In the genomic region with DNA sequence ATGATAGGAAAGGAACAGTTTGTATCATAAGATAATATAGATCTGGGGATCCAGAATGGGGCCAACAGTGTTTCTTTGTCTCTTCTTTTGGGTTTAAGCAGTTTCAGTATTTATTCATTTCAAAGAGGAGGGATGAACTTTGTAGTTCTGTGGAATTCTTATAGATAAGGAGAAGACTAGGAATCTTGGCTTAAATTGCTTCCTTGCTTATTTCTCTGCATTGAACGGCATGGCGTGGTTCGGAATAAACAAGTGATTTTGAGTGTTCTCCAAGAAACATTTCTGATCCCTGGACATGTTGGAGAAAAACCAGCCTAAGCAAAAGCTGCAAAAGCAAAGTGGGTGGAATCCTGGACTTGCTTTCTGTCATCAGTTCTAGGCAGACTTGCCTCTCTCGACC, we compare ENCODE assay signal across 15 cellular contexts.
DNase-seq lines count a peak whose midpoint lies in the region; ATAC-seq and TF ChIP-seq lines count a peak whose summit lies in the region.
"Had no signal": no experiment of that assay in that cellular context is flagged by ENCODE, and none has a peak within 500 bp of the region (broad histone marks: within the 10 kb centered on the region; RNA-seq: fewer than 3 reads in every experiment).

No MANE protein-coding gene starts in this region.

- no peaks in the 10 kb centered on the region for H3K9me3 ChIP-seq in breast epithelium
- H3K9me3 ChIP-seq in neural progenitor cell (ENCODE audit: low read depth), result no peaks in the 10 kb centered on the region
- no peaks in the 10 kb centered on the region for H3K9me3 ChIP-seq in testis
- H3K9me3 ChIP-seq: A549, Caco-2 had no signal

- no peaks in the 10 kb centered on the region for H3K27me3 Mint-ChIP-seq in MCF 10A (ENCODE audit: insufficient read depth, unreplicated experiment)
- H3K27me3 Mint-ChIP-seq in neural progenitor cell (ENCODE audit: insufficient read depth, low read depth), result peaks cover 4% of the 10 kb centered on the region
- H3K27me3 Mint-ChIP-seq: CD4-positive, alpha-beta T cell had no signal

- H3K4me1 ChIP-seq in breast epithelium, result no peaks in the 10 kb centered on the region
- no peaks in the 10 kb centered on the region for H3K4me1 ChIP-seq in neural progenitor cell
- peaks cover 57% of the 10 kb centered on the region for H3K4me1 ChIP-seq in testis
- H3K4me1 ChIP-seq: Caco-2 had no signal

- H3K9me3 Mint-ChIP-seq in MCF 10A (ENCODE audit: unreplicated experiment) (no peaks in the 10 kb centered on the region), neural progenitor cell (peaks cover 7% of the 10 kb centered on the region)
- H3K9me3 Mint-ChIP-seq: CD4-positive, alpha-beta T cell; H9 had no signal

- ATAC-seq in HG02588 (IDR thresholded peaks at IDR 0.05; ENCODE audit: unreplicated experiment), result no peak
- ATAC-seq: A549 had no signal

- TF ChIP-seq CTCF in breast epithelium (IDR thresholded peaks at IDR 0.05) (no peak), MCF 10A (IDR thresholded peaks at IDR 0.05; ENCODE audit: unreplicated experiment) (no peak), fibroblast of the aortic adventitia (IDR thresholded peaks at IDR 0.05; ENCODE audit: insufficient read depth, low read length) (no peak), neural progenitor cell (IDR thresholded peaks at IDR 0.05) (no peak), testis (IDR thresholded peaks at IDR 0.05) (no peak)

- peaks cover 6% of the 10 kb centered on the region for H3K4me1 Mint-ChIP-seq in MCF 10A (ENCODE audit: insufficient read depth, unreplicated experiment)
- no peaks in the 10 kb centered on the region for H3K4me1 Mint-ChIP-seq in neural progenitor cell

- no peaks in the 10 kb centered on the region for H3F3A ChIP-seq in neural progenitor cell (ENCODE audit: low read depth)

- POLR2A ChIA-PET in MCF 10A (lab: Yijun Ruan, JAX), result interaction anchor here (0.8 kb wide), 1 partner anchor 17 kb away, joined by 3 read pairs; no protein-coding TSS in a partner anchor

- no peaks in the 10 kb centered on the region for H3K79me2 ChIP-seq in neural progenitor cell (ENCODE audit: low read depth)

- H2AFZ ChIP-seq in neural progenitor cell (replicated peaks), result no peak overlapping the region

- H4K20me1 ChIP-seq in neural progenitor cell (ENCODE audit: low read depth), result no peaks in the 10 kb centered on the region

- no peak overlapping the region for H3K4me2 ChIP-seq in neural progenitor cell
- H3K4me2 ChIP-seq: A549 had no signal

- DNase-seq in breast epithelium (ENCODE audit: low spot score in 2 of 2) (no peak), MCF 10A (ENCODE audit: unreplicated experiment) (no peak), fibroblast of the aortic adventitia (ENCODE audit: low read depth) (peak; percentile 73), neural progenitor cell (ENCODE audit: low spot score) (no peak), testis (peak; percentile 49), NCI-H82 (lab: John Stamatoyannopoulos, UW) (no peak), NCI-H2107 (lab: John Stamatoyannopoulos, UW) (no peak)
- DNase-seq: AML-193; Caco-2; CD4-positive, alpha-beta T cell had no signal

- WGBS in testis, 2 donors, result 20 to 33% methylated on average over 4 of the region's 4 CpGs

- H3K4me3 ChIP-seq in breast epithelium (no peak overlapping the region), fibroblast of the aortic adventitia (ENCODE audit: low read depth, low read length) (no peak overlapping the region), neural progenitor cell (no peak overlapping the region), testis (no peak overlapping the region)
- H3K4me3 ChIP-seq: A549 had no signal

- H3K36me3 Mint-ChIP-seq in MCF 10A (ENCODE audit: insufficient read depth, unreplicated experiment) (no peaks in the 10 kb centered on the region), neural progenitor cell (peaks cover 2% of the 10 kb centered on the region)

- H3K27ac ChIP-seq in breast epithelium (peak overlapping the region; percentile 29 to 46), neural progenitor cell (no peak overlapping the region), testis (peak overlapping the region; percentile 84 to 86)
- H3K27ac ChIP-seq: 22Rv1, A549, C4-2B had no signal

- TF ChIP-seq POLR2A in breast epithelium (IDR thresholded peaks at IDR 0.05) (no peak), testis (IDR thresholded peaks at IDR 0.05) (no peak)

- H3K27ac Mint-ChIP-seq in MCF 10A (ENCODE audit: low read depth, unreplicated experiment), result no peak overlapping the region
- peak overlapping the region; percentile 42 for H3K27ac Mint-ChIP-seq in neural progenitor cell
- H3K27ac Mint-ChIP-seq: CD4-positive, alpha-beta T cell; H9 had no signal

- H3K36me3 ChIP-seq in breast epithelium (no peaks in the 10 kb centered on the region), neural progenitor cell (no peaks in the 10 kb centered on the region), testis (ENCODE audit: low read depth, missing control alignments) (no peaks in the 10 kb centered on the region)

- no TSS peak for BruUV-seq in MCF 10A (replicated peaks; lab: Mats Ljungman, UMichigan)

- no peaks in the 10 kb centered on the region for H3K27me3 ChIP-seq in breast epithelium
- no peaks in the 10 kb centered on the region for H3K27me3 ChIP-seq in neural progenitor cell
- no peaks in the 10 kb centered on the region for H3K27me3 ChIP-seq in testis

- CTCF ChIA-PET in MCF 10A (lab: Yijun Ruan, JAX), result interaction anchor here (0.8 to 9.0 kb wide), 3 partner anchors 82 to 314 kb away, joined by 3 to 85 read pairs (median 5); a partner anchor contains a TSS

- H3K4me3 Mint-ChIP-seq in MCF 10A (ENCODE audit: unreplicated experiment) (no peak overlapping the region), neural progenitor cell (no peak overlapping the region)
- H3K4me3 Mint-ChIP-seq: CD4-positive, alpha-beta T cell; H9 had no signal

- intact Hi-C loops in breast epithelium (cut with DNase I; ENCODE audit: low total_unique reads) (no loop called here), MCF 10A (cut with micrococcal nuclease) (no loop called here), testis (cut with DNase I; ENCODE audit: low total_unique reads) (no loop called here)

- H3K9ac ChIP-seq in neural progenitor cell, result no peak overlapping the region

Comparison
In these comparisons a context has a peak if more than half of its experiments do, and no peak if none do; other contexts are left out.
1. DNase-seq: peak in fibroblast of the aortic adventitia (single experiment) and testis (single experiment); none in breast epithelium (0 of 2), MCF 10A (single experiment), neural progenitor cell (single experiment), NCI-H82 (single experiment) and NCI-H2107 (single experiment).